ENCODE assay signal across 1 cellular context in genomic region chr20:1931830-1932229, GRCh38.
TF ChIP-seq lines count a peak whose summit lies in the region.

No MANE protein-coding gene starts in this region.

TF ChIP-seq in K562, 482 proteins besides CTCF, POLR2A, EP300 and RAD21:
- TF ChIP-seq SAP30 (IDR thresholded peaks at IDR 0.05; ENCODE audit: borderline replicate concordance, insufficient read depth, low read depth, low read length, poor library complexity, severe bottlenecking) (no peak), ZNF24 (IDR thresholded peaks at IDR 0.05) (peak; percentile 52; the same call in 1 of the 2 replicates), STAT6 (CRISPR knock-in tag; IDR thresholded peaks at IDR 0.05) (no peak)
- TF ChIP-seq, protein P1, sequence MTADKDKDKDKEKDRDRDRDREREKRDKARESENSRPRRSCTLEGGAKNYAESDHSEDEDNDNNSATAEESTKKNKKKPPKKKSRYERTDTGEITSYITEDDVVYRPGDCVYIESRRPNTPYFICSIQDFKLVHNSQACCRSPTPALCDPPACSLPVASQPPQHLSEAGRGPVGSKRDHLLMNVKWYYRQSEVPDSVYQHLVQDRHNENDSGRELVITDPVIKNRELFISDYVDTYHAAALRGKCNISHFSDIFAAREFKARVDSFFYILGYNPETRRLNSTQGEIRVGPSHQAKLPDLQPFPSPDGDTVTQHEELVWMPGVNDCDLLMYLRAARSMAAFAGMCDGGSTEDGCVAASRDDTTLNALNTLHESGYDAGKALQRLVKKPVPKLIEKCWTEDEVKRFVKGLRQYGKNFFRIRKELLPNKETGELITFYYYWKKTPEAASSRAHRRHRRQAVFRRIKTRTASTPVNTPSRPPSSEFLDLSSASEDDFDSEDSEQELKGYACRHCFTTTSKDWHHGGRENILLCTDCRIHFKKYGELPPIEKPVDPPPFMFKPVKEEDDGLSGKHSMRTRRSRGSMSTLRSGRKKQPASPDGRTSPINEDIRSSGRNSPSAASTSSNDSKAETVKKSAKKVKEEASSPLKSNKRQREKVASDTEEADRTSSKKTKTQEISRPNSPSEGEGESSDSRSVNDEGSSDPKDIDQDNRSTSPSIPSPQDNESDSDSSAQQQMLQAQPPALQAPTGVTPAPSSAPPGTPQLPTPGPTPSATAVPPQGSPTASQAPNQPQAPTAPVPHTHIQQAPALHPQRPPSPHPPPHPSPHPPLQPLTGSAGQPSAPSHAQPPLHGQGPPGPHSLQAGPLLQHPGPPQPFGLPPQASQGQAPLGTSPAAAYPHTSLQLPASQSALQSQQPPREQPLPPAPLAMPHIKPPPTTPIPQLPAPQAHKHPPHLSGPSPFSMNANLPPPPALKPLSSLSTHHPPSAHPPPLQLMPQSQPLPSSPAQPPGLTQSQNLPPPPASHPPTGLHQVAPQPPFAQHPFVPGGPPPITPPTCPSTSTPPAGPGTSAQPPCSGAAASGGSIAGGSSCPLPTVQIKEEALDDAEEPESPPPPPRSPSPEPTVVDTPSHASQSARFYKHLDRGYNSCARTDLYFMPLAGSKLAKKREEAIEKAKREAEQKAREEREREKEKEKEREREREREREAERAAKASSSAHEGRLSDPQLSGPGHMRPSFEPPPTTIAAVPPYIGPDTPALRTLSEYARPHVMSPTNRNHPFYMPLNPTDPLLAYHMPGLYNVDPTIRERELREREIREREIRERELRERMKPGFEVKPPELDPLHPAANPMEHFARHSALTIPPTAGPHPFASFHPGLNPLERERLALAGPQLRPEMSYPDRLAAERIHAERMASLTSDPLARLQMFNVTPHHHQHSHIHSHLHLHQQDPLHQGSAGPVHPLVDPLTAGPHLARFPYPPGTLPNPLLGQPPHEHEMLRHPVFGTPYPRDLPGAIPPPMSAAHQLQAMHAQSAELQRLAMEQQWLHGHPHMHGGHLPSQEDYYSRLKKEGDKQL (CRISPR knock-in tag; IDR thresholded peaks at IDR 0.05; ENCODE audit: borderline replicate concordance) = no peak
- TF ChIP-seq, protein P2, sequence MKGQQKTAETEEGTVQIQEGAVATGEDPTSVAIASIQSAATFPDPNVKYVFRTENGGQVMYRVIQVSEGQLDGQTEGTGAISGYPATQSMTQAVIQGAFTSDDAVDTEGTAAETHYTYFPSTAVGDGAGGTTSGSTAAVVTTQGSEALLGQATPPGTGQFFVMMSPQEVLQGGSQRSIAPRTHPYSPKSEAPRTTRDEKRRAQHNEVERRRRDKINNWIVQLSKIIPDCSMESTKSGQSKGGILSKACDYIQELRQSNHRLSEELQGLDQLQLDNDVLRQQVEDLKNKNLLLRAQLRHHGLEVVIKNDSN (CRISPR knock-in tag; IDR thresholded peaks at IDR 0.05) = no peak
